In genomic region chrX:257681-258289, GRCh38 we compare ENCODE assay signal across 1 cellular context.
TF ChIP-seq lines count a peak whose summit lies in the region.

No MANE protein-coding gene starts in this region.

TF ChIP-seq in HepG2, 621 proteins besides CTCF, POLR2A, EP300 and RAD21 (continued from another document and continues in another):
- no peak for TF ChIP-seq HNF1A (IDR thresholded peaks at IDR 0.05; ENCODE audit: low read depth)
- TF ChIP-seq HNF1A (CRISPR knock-in tag; IDR thresholded peaks at IDR 0.05; ENCODE audit: borderline replicate concordance), result no peak
- TF ChIP-seq RFX3 (CRISPR knock-in tag; IDR thresholded peaks at IDR 0.05), result no peak
- no peak for TF ChIP-seq ZNF513 (CRISPR knock-in tag; conservative IDR thresholded peaks at IDR 0.05)
- TF ChIP-seq HOXA9 (CRISPR knock-in tag; IDR thresholded peaks at IDR 0.05; ENCODE audit: borderline replicate concordance), result no peak
- no peak for TF ChIP-seq ZNF558 (CRISPR knock-in tag; IDR thresholded peaks at IDR 0.05; ENCODE audit: borderline replicate concordance)
- TF ChIP-seq ZBTB49 (CRISPR knock-in tag; IDR thresholded peaks at IDR 0.05; ENCODE audit: borderline replicate concordance), result no peak
- no peak for TF ChIP-seq ATF4 (CRISPR knock-in tag; IDR thresholded peaks at IDR 0.05)
- 0 out of 2 replicates have a peak, but pooled peaks have one; percentile 11 for TF ChIP-seq SP2 (CRISPR knock-in tag; IDR thresholded peaks at IDR 0.05)
- TF ChIP-seq YY1 (IDR thresholded peaks at IDR 0.05; ENCODE audit: insufficient read depth, insufficient replicate concordance, low read depth, low read length), result peak; percentile 12
- TF ChIP-seq RXRB (CRISPR knock-in tag; IDR thresholded peaks at IDR 0.05; ENCODE audit: borderline replicate concordance), result 0 out of 2 replicates have a peak, but pooled peaks have one; percentile 33
- no peak for TF ChIP-seq ZNF33A (CRISPR knock-in tag; IDR thresholded peaks at IDR 0.05; ENCODE audit: borderline replicate concordance)
- TF ChIP-seq RXRA (CRISPR knock-in tag; IDR thresholded peaks at IDR 0.05), result peak; percentile 47; the same call in 1 of the 2 replicates
- 0 out of 2 replicates have a peak, but pooled peaks have one; percentile 58 for TF ChIP-seq ZBTB10 (CRISPR knock-in tag; IDR thresholded peaks at IDR 0.05; ENCODE audit: borderline replicate concordance)
- TF ChIP-seq ZNF570 (CRISPR knock-in tag; IDR thresholded peaks at IDR 0.05; ENCODE audit: borderline replicate concordance), result no peak
- TF ChIP-seq ZNF180 (CRISPR knock-in tag; IDR thresholded peaks at IDR 0.05; ENCODE audit: borderline replicate concordance, low read depth), result no peak
- TF ChIP-seq ZSCAN25 (CRISPR knock-in tag; IDR thresholded peaks at IDR 0.05), result peak; percentile 38; the same call in 1 of the 2 replicates
- TF ChIP-seq, protein P1, sequence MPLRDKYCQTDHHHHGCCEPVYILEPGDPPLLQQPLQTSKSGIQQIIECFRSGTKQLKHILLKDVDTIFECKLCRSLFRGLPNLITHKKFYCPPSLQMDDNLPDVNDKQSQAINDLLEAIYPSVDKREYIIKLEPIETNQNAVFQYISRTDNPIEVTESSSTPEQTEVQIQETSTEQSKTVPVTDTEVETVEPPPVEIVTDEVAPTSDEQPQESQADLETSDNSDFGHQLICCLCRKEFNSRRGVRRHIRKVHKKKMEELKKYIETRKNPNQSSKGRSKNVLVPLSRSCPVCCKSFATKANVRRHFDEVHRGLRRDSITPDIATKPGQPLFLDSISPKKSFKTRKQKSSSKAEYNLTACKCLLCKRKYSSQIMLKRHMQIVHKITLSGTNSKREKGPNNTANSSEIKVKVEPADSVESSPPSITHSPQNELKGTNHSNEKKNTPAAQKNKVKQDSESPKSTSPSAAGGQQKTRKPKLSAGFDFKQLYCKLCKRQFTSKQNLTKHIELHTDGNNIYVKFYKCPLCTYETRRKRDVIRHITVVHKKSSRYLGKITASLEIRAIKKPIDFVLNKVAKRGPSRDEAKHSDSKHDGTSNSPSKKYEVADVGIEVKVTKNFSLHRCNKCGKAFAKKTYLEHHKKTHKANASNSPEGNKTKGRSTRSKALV (CRISPR knock-in tag; IDR thresholded peaks at IDR 0.05), result no peak
- no peak for TF ChIP-seq ZFP37 (CRISPR knock-in tag; IDR thresholded peaks at IDR 0.05; ENCODE audit: borderline replicate concordance)
- no peak for TF ChIP-seq ZNF724P (CRISPR knock-in tag; IDR thresholded peaks at IDR 0.05; ENCODE audit: borderline replicate concordance)
- TF ChIP-seq ZBTB7A (CRISPR knock-in tag; IDR thresholded peaks at IDR 0.05), result no peak
- TF ChIP-seq, protein P2, sequence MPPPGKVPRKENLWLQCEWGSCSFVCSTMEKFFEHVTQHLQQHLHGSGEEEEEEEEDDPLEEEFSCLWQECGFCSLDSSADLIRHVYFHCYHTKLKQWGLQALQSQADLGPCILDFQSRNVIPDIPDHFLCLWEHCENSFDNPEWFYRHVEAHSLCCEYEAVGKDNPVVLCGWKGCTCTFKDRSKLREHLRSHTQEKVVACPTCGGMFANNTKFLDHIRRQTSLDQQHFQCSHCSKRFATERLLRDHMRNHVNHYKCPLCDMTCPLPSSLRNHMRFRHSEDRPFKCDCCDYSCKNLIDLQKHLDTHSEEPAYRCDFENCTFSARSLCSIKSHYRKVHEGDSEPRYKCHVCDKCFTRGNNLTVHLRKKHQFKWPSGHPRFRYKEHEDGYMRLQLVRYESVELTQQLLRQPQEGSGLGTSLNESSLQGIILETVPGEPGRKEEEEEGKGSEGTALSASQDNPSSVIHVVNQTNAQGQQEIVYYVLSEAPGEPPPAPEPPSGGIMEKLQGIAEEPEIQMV (CRISPR knock-in tag; IDR thresholded peaks at IDR 0.05; ENCODE audit: low read depth), result no peak
- TF ChIP-seq CBX2 (IDR thresholded peaks at IDR 0.05; ENCODE audit: low read depth, low read length), result no peak
- no peak for TF ChIP-seq CBX2 (CRISPR knock-in tag; IDR thresholded peaks at IDR 0.05; ENCODE audit: low read depth)
- no peak for TF ChIP-seq REXO4 (CRISPR knock-in tag; IDR thresholded peaks at IDR 0.05; ENCODE audit: borderline replicate concordance)
- peak; percentile 53; the same call in 1 of the 2 replicates for TF ChIP-seq MED1 (CRISPR knock-in tag; IDR thresholded peaks at IDR 0.05)
- TF ChIP-seq RARA (CRISPR knock-in tag; IDR thresholded peaks at IDR 0.05), result peak; percentile 84
- no peak for TF ChIP-seq XRCC5 (optimal IDR thresholded peaks at IDR 0.05; ENCODE audit: low read length)
- TF ChIP-seq ZMAT5 (CRISPR knock-in tag; IDR thresholded peaks at IDR 0.05; ENCODE audit: borderline replicate concordance, low read depth), result no peak
- no peak for TF ChIP-seq CHD4 (IDR thresholded peaks at IDR 0.05; ENCODE audit: borderline replicate concordance, low read length)
- TF ChIP-seq, protein P3, sequence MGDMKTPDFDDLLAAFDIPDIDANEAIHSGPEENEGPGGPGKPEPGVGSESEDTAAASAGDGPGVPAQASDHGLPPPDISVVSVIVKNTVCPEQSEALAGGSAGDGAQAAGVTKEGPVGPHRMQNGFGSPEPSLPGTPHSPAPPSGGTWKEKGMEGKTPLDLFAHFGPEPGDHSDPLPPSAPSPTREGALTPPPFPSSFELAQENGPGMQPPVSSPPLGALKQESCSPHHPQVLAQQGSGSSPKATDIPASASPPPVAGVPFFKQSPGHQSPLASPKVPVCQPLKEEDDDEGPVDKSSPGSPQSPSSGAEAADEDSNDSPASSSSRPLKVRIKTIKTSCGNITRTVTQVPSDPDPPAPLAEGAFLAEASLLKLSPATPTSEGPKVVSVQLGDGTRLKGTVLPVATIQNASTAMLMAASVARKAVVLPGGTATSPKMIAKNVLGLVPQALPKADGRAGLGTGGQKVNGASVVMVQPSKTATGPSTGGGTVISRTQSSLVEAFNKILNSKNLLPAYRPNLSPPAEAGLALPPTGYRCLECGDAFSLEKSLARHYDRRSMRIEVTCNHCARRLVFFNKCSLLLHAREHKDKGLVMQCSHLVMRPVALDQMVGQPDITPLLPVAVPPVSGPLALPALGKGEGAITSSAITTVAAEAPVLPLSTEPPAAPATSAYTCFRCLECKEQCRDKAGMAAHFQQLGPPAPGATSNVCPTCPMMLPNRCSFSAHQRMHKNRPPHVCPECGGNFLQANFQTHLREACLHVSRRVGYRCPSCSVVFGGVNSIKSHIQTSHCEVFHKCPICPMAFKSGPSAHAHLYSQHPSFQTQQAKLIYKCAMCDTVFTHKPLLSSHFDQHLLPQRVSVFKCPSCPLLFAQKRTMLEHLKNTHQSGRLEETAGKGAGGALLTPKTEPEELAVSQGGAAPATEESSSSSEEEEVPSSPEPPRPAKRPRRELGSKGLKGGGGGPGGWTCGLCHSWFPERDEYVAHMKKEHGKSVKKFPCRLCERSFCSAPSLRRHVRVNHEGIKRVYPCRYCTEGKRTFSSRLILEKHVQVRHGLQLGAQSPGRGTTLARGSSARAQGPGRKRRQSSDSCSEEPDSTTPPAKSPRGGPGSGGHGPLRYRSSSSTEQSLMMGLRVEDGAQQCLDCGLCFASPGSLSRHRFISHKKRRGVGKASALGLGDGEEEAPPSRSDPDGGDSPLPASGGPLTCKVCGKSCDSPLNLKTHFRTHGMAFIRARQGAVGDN (CRISPR knock-in tag; IDR thresholded peaks at IDR 0.05), result peak; percentile 60
- TF ChIP-seq DMAP1 (CRISPR knock-in tag; IDR thresholded peaks at IDR 0.05), result no peak
- TF ChIP-seq ZNF777 (CRISPR knock-in tag; IDR thresholded peaks at IDR 0.05), result no peak
- TF ChIP-seq, protein P4, sequence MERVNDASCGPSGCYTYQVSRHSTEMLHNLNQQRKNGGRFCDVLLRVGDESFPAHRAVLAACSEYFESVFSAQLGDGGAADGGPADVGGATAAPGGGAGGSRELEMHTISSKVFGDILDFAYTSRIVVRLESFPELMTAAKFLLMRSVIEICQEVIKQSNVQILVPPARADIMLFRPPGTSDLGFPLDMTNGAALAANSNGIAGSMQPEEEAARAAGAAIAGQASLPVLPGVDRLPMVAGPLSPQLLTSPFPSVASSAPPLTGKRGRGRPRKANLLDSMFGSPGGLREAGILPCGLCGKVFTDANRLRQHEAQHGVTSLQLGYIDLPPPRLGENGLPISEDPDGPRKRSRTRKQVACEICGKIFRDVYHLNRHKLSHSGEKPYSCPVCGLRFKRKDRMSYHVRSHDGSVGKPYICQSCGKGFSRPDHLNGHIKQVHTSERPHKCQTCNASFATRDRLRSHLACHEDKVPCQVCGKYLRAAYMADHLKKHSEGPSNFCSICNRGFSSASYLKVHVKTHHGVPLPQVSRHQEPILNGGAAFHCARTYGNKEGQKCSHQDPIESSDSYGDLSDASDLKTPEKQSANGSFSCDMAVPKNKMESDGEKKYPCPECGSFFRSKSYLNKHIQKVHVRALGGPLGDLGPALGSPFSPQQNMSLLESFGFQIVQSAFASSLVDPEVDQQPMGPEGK (CRISPR knock-in tag; IDR thresholded peaks at IDR 0.05), result peak; percentile 10; the same call in 1 of the 2 replicates
- TF ChIP-seq POLR2G (IDR thresholded peaks at IDR 0.05; ENCODE audit: low read depth, low read length), result no peak
